In genomic region chr7:157495594-157495993, GRCh38 we compare ENCODE assay signal across 15 cellular contexts.
DNase-seq lines count a peak whose midpoint lies in the region; ATAC-seq and TF ChIP-seq lines count a peak whose summit lies in the region.
"Had no signal": no experiment of that assay in that cellular context is flagged by ENCODE, and none has a peak within 500 bp of the region (broad histone marks: within the 10 kb centered on the region; RNA-seq: fewer than 3 reads in every experiment).

No MANE protein-coding gene starts in this region.

- H3K9me3 ChIP-seq in suprapubic skin = no peaks in the 10 kb centered on the region

- 59% methylated on average over 13 of the region's 13 CpGs for WGBS in suprapubic skin

- no peak overlapping the region for H3K27ac ChIP-seq in suprapubic skin
- H3K27ac ChIP-seq: PC-9 had no signal

- no peaks in the 10 kb centered on the region for H3K36me3 ChIP-seq in suprapubic skin

- TF ChIP-seq CTCF in suprapubic skin (IDR thresholded peaks at IDR 0.05) = no peak

- H3K4me1 ChIP-seq in suprapubic skin = no peaks in the 10 kb centered on the region

- DNase-seq in ecto neural progenitor cell (ENCODE audit: low spot score) (peak; percentile 20), HuH-7 (ENCODE audit: low spot score) (no peak), suprapubic skin (ENCODE audit: low spot score in 2 of 2) (no peak), DMS153 treated with DMSO at 0.1 percent for 48 hours (lab: John Stamatoyannopoulos, UW; ENCODE audit: unreplicated experiment) (no peak), amygdala (lab: John Stamatoyannopoulos, UW) (no peak)
- DNase-seq: activated gamma-delta T cell treated with Interleukin-2 at 50 U/mL for 16 hours, cortex of kidney, kidney glomerular epithelial cell, natural killer cell, NCI-H187 treated with DMSO at 0.1 percent for 48 hours, PC-9, T-helper 9 cell had no signal

- H3K4me3 ChIP-seq in suprapubic skin = no peak overlapping the region
- H3K4me3 ChIP-seq: PC-9 had no signal

- ATAC-seq in GM18502 (IDR thresholded peaks at IDR 0.05; ENCODE audit: poor library complexity, unreplicated experiment) (peak; percentile 77), GM19372 (IDR thresholded peaks at IDR 0.05; ENCODE audit: low read depth, unreplicated experiment) (peak; percentile 75), HG03095 (IDR thresholded peaks at IDR 0.05; ENCODE audit: unreplicated experiment) (peak; percentile 51)
- ATAC-seq: natural killer cell had no signal

- no peak for TF ChIP-seq EP300 in suprapubic skin (IDR thresholded peaks at IDR 0.05)

- H3K27me3 ChIP-seq in suprapubic skin = no peaks in the 10 kb centered on the region

- no peak for TF ChIP-seq POLR2A in suprapubic skin (IDR thresholded peaks at IDR 0.05)
